ENCODE assay signal across 8 cellular contexts in genomic region chr2:65056990-65057375, GRCh38. TPM values are rescaled to one million over a fixed set of nuclear protein-coding genes. Genes with fewer than 3 reads are reported as not detected.
DNase-seq lines count a peak whose midpoint lies in the region; ATAC-seq and TF ChIP-seq lines count a peak whose summit lies in the region.

No MANE protein-coding gene starts in this region.

- TF ChIP-seq CTCF in CD4-positive, alpha-beta T cell (IDR thresholded peaks at IDR 0.05) = no peak
- no peak for TF ChIP-seq CTCF in OCI-LY7 (conservative IDR thresholded peaks at IDR 0.05; ENCODE audit: low read length)
- TF ChIP-seq CTCF in neural progenitor cell (IDR thresholded peaks at IDR 0.05) = no peak

- POLR2A ChIA-PET in CD4-positive, alpha-beta T cell (lab: Charles Lee) = interaction anchor here (1.0 to 4.3 kb wide), 18 partner anchors 9 to 1469 kb away, joined by 3 to 119 read pairs (median 12); partner anchors contain the start of genes ACTR2, AFTPH, MDH1 and RAB1A
- POLR2A ChIA-PET in OCI-LY7 (lab: Charles Lee) = interaction anchor here (0.9 to 3.4 kb wide), 6 partner anchors 8 to 149 kb away, joined by 3 to 25 read pairs (median 4); no protein-coding TSS in a partner anchor

- intact Hi-C loops in CD4-positive, alpha-beta T cell (cut with DNase I, micrococcal nuclease) = loop anchor here (1.0 to 10.0 kb wide), 7 partner anchors 68 to 1215 kb away; partner anchors contain the start of genes ACTR2 (in 2 of the 2), AFTPH (in 1 of the 2), PELI1 (in 1 of the 2) and RAB1A (in 1 of the 2)
- intact Hi-C loops in OCI-LY7 (cut with micrococcal nuclease; ENCODE audit: unreplicated experiment) = loop anchor here (5.0 kb wide), 2 partner anchors 380 to 500 kb away; no protein-coding TSS in a partner anchor

- no peaks in the 10 kb centered on the region for H3K9me2 ChIP-seq in OCI-LY7 (ENCODE audit: insufficient read depth, low read length)

- H3K9me3 ChIP-seq in CD4-positive, alpha-beta T cell (ENCODE audit: control insufficient read depth, low read length) = no peaks in the 10 kb centered on the region
- H3K9me3 ChIP-seq in OCI-LY7 (ENCODE audit: low read length) (peaks cover 3% of the 10 kb centered on the region; the same call in 1 of the 2 replicates), duodenal mucosa (ENCODE audit: control insufficient read depth in 1 of 2, low read length in 2 of 2) (no peaks in the 10 kb centered on the region), neural progenitor cell (ENCODE audit: low read depth) (no peaks in the 10 kb centered on the region)

- H3K79me2 ChIP-seq in OCI-LY7 (ENCODE audit: insufficient read depth, low read depth, low read length) (peaks cover 21% of the 10 kb centered on the region; the same call in 1 of the 2 replicates), neural progenitor cell (ENCODE audit: low read depth) (peaks cover 66% of the 10 kb centered on the region)

- ATAC-seq in CD4-positive, alpha-beta T cell (ENCODE audit: poor library complexity) = no peak
- ATAC-seq in HG02798 (IDR thresholded peaks at IDR 0.05; ENCODE audit: poor library complexity, unreplicated experiment) (no peak), HG02763 (IDR thresholded peaks at IDR 0.05; ENCODE audit: unreplicated experiment) (no peak), HG02870 (IDR thresholded peaks at IDR 0.05; ENCODE audit: unreplicated experiment) (no peak)

- H4K20me1 ChIP-seq in OCI-LY7 (ENCODE audit: insufficient read depth, low read length) (no peaks in the 10 kb centered on the region), neural progenitor cell (ENCODE audit: low read depth) (peaks cover 43% of the 10 kb centered on the region)

- no peak for DNase-seq in CD4-positive, alpha-beta T cell
- DNase-seq in OCI-LY7 (ENCODE audit: low spot score) = peak; percentile 41
- DNase-seq in neural progenitor cell (ENCODE audit: low spot score) = no peak
- DNase-seq in NCI-H226 = no peak

- peak overlapping the region; percentile 92 for H3K4me3 Mint-ChIP-seq in CD4-positive, alpha-beta T cell
- peak overlapping the region; percentile 91 for H3K4me3 Mint-ChIP-seq in neural progenitor cell

- peaks cover 75% of the 10 kb centered on the region for H3K4me1 Mint-ChIP-seq in CD4-positive, alpha-beta T cell (ENCODE audit: low read depth)
- peaks cover 44% of the 10 kb centered on the region for H3K4me1 Mint-ChIP-seq in neural progenitor cell

- H3K4me2 ChIP-seq in OCI-LY7 (ENCODE audit: low read length) (peak overlapping the region; percentile 88), neural progenitor cell (peak overlapping the region; percentile 97)

- H3K27ac ChIP-seq in CD4-positive, alpha-beta T cell (ENCODE audit: low read depth, low read length) = peak overlapping the region; percentile 66
- H3K27ac ChIP-seq in OCI-LY7 (ENCODE audit: low read depth, low read length, poor library complexity, severe bottlenecking) (peak overlapping the region; percentile 34), duodenal mucosa (ENCODE audit: low read depth, low read length) (peak overlapping the region; percentile 58), neural progenitor cell (no peak overlapping the region)

- no TSS peak for BruUV-seq in OCI-LY7 (replicated peaks; lab: Mats Ljungman, UMichigan)

- H3F3A ChIP-seq in neural progenitor cell (ENCODE audit: low read depth) = peaks cover 4% of the 10 kb centered on the region

- no peaks in the 10 kb centered on the region for H3K27me3 Mint-ChIP-seq in CD4-positive, alpha-beta T cell
- peaks cover 9% of the 10 kb centered on the region for H3K27me3 Mint-ChIP-seq in neural progenitor cell (ENCODE audit: insufficient read depth, low read depth)

- peaks cover 14% of the 10 kb centered on the region for H3K36me3 Mint-ChIP-seq in CD4-positive, alpha-beta T cell (ENCODE audit: low read depth)
- peaks cover 2% of the 10 kb centered on the region for H3K36me3 Mint-ChIP-seq in neural progenitor cell

- H3K27ac Mint-ChIP-seq in CD4-positive, alpha-beta T cell = peak overlapping the region; percentile 85
- peak overlapping the region; percentile 82 for H3K27ac Mint-ChIP-seq in neural progenitor cell

- no peaks in the 10 kb centered on the region for H3K9me3 Mint-ChIP-seq in CD4-positive, alpha-beta T cell
- peaks cover 2% of the 10 kb centered on the region for H3K9me3 Mint-ChIP-seq in neural progenitor cell

- peaks cover 67% of the 10 kb centered on the region for H3K4me1 ChIP-seq in OCI-LY7 (ENCODE audit: insufficient read depth, low read length, poor library complexity, severe bottlenecking)
- H3K4me1 ChIP-seq in duodenal mucosa (ENCODE audit: control insufficient read depth in 1 of 2, insufficient read depth in 2 of 2, low read length in 2 of 2) = peaks cover 29 to 42% of the 10 kb centered on the region in 2 donors
- peaks cover 24% of the 10 kb centered on the region for H3K4me1 ChIP-seq in neural progenitor cell

- CTCF ChIA-PET in CD4-positive, alpha-beta T cell (lab: Charles Lee) = interaction anchor here (1.2 to 3.7 kb wide), 3 partner anchors 8 to 139 kb away, joined by 6 to 20 read pairs (median 15); partner anchors contain the start of gene RAB1A
- CTCF ChIA-PET in OCI-LY7 (lab: Charles Lee; ENCODE audit: unreplicated experiment) = interaction anchor here (1.2 kb wide), 1 partner anchor 125 kb away, joined by 4 read pairs; no protein-coding TSS in a partner anchor

- H2AFZ ChIP-seq in OCI-LY7 (ENCODE audit: low read length) = peak overlapping the region; percentile 29; the same call in 1 of the 2 replicates
- peak overlapping the region; percentile 1 for H2AFZ ChIP-seq in neural progenitor cell (replicated peaks)

- no peaks in the 10 kb centered on the region for H3K27me3 ChIP-seq in CD4-positive, alpha-beta T cell (ENCODE audit: control insufficient read depth, insufficient read depth, low read length)
- no peaks in the 10 kb centered on the region for H3K27me3 ChIP-seq in duodenal mucosa (ENCODE audit: control insufficient read depth in 1 of 2, insufficient read depth in 2 of 2, low read length in 2 of 2)
- no peaks in the 10 kb centered on the region for H3K27me3 ChIP-seq in neural progenitor cell

- peaks cover 6% of the 10 kb centered on the region; the same call in 1 of the 2 replicates for H3K36me3 ChIP-seq in OCI-LY7 (ENCODE audit: insufficient read depth, low read length)
- H3K36me3 ChIP-seq in duodenal mucosa (ENCODE audit: control insufficient read depth in 1 of 2, insufficient read depth in 2 of 2, low read length in 2 of 2) = no peaks in the 10 kb centered on the region
- no peaks in the 10 kb centered on the region for H3K36me3 ChIP-seq in neural progenitor cell

- H3K9ac ChIP-seq in duodenal mucosa (ENCODE audit: low read depth in 1 of 2, low read length in 2 of 2) (peak overlapping the region; percentile 25 to 64), neural progenitor cell (peak overlapping the region; percentile 73)

- H3K4me3 ChIP-seq in OCI-LY7 (ENCODE audit: low read depth, low read length, poor library complexity, severe bottlenecking) (peak overlapping the region; percentile 82), duodenal mucosa (ENCODE audit: low read depth in 1 of 2, low read length in 2 of 2) (peak overlapping the region; percentile 80 to 84), neural progenitor cell (peak overlapping the region; percentile 59)

RNA-seq across cellular contexts. Expression of gene CEP68, which starts 0.8 kb away (rescaled TPM):
- total RNA-seq in CD4-positive, alpha-beta T cell = 10 to 100 TPM; 19.4 to 20.1 TPM
- total RNA-seq in OCI-LY7 (2014; rRNA removed; shearing (Covaris generic)) = 7.3 and 8.7 TPM in 2 replicates
- total RNA-seq in OCI-LY7 (2022) (17.1 and 21.7 TPM in 2 replicates), neural progenitor cell (ENCODE audit: low replicate concordance) (33.3 and 36.2 TPM in 2 replicates)
